Comparison of ENCODE assay signal across 10 cellular contexts in genomic region chr1:221878134-221878533, GRCh38.
A peak's percentile ranks its signal among the peaks of the same experiment; 100 is the strongest.
DNase-seq lines count a peak whose midpoint lies in the region; ATAC-seq and TF ChIP-seq lines count a peak whose summit lies in the region.
"Had no signal": no experiment of that assay in that cellular context is flagged by ENCODE, and none has a peak within 500 bp of the region (broad histone marks: within the 10 kb centered on the region; RNA-seq: fewer than 3 reads in every experiment).

No MANE protein-coding gene starts in this region.

- H3K27me3 Mint-ChIP-seq in activated T-cell treated with anti-CD3 and anti-CD28 coated beads, Interleukin-2, amount 50 U/mL, for 72 hours (ENCODE audit: low read depth): peaks cover 22% of the 10 kb centered on the region
- H3K27me3 Mint-ChIP-seq in stimulated activated naive B cell treated with anti-CD40 and anti-IgM and Interleukin-4, amounts not matched to agents 10 μg/mL and 1 μg/mL and 100 μg/mL, for 72 hours: peaks cover 0 to 3% of the 10 kb centered on the region in 2 donors
- H3K27me3 Mint-ChIP-seq: activated naive CD8-positive, alpha-beta T cell had no signal

- H3K36me3 ChIP-seq in psoas muscle (ENCODE audit: insufficient read depth in 1 of 2, low read depth in 1 of 2) (no peaks in the 10 kb centered on the region), stomach (no peaks in the 10 kb centered on the region)
- H3K36me3 ChIP-seq: left ventricle myocardium inferior had no signal

- no peak overlapping the region for H3K27ac ChIP-seq in psoas muscle
- no peak overlapping the region for H3K27ac ChIP-seq in stomach
- H3K27ac ChIP-seq: left ventricle myocardium inferior had no signal

- intact Hi-C loops in psoas muscle (cut with DNase I) (no loop called here), stomach (cut with DNase I; ENCODE audit: low total_unique reads) (no loop called here)

- TF ChIP-seq CTCF in psoas muscle (IDR thresholded peaks at IDR 0.05): no peak
- TF ChIP-seq CTCF in stomach (IDR thresholded peaks at IDR 0.05): no peak

- no peak for DNase-seq in activated T-cell treated with anti-CD3 and anti-CD28 coated beads, Interleukin-2, amount 50 U/mL, for 72 hours
- no peak for DNase-seq in activated T-cell treated with anti-CD3 and anti-CD28 coated beads, Interleukin-2, amount 50 U/mL, for 1 hour
- DNase-seq in stimulated activated naive B cell treated with anti-CD40 and anti-IgM and Interleukin-4, amounts not matched to agents 10 μg/mL and 1 μg/mL and 100 μg/mL, for 72 hours: no peak
- no peak for DNase-seq in KG1 (lab: John Stamatoyannopoulos, UW)
- no peak for DNase-seq in psoas muscle
- DNase-seq in stomach: no peak
- DNase-seq: left ventricle myocardium inferior had no signal

- ATAC-seq in activated T-cell treated with anti-CD3 and anti-CD28 coated beads, Interleukin-2, amount 50 U/mL, for 72 hours (replicated peaks in 1 of 2): peak; percentile 90 to 92
- ATAC-seq in HG02610 (IDR thresholded peaks at IDR 0.05; ENCODE audit: unreplicated experiment) (peak; percentile 85), HG03571 (IDR thresholded peaks at IDR 0.05; ENCODE audit: unreplicated experiment) (peak; percentile 85), psoas muscle (no peak)
- peak; percentile 79 to 82 for ATAC-seq in stimulated activated naive B cell treated with anti-CD40 and anti-IgM and Interleukin-4, amounts not matched to agents 10 μg/mL and 1 μg/mL and 100 μg/mL, for 72 hours (replicated peaks)

- no peaks in the 10 kb centered on the region for H3K4me1 ChIP-seq in psoas muscle
- H3K4me1 ChIP-seq in stomach: no peaks in the 10 kb centered on the region
- H3K4me1 ChIP-seq: left ventricle myocardium inferior had no signal

- no peak overlapping the region for H3K4me3 ChIP-seq in psoas muscle
- H3K4me3 ChIP-seq in stomach: no peak overlapping the region
- H3K4me3 ChIP-seq: left ventricle myocardium inferior had no signal

- no peak overlapping the region for H3K4me3 Mint-ChIP-seq in activated T-cell treated with anti-CD3 and anti-CD28 coated beads, Interleukin-2, amount 50 U/mL, for 72 hours
- H3K4me3 Mint-ChIP-seq in stimulated activated naive B cell treated with anti-CD40 and anti-IgM and Interleukin-4, amounts not matched to agents 10 μg/mL and 1 μg/mL and 100 μg/mL, for 72 hours: no peak overlapping the region
- H3K4me3 Mint-ChIP-seq: activated naive CD8-positive, alpha-beta T cell had no signal

- H3K27me3 ChIP-seq in psoas muscle (ENCODE audit: insufficient read depth in 3 of 3, low read length in 2 of 3) (no peaks in the 10 kb centered on the region), stomach (no peaks in the 10 kb centered on the region)

- H3K9me3 ChIP-seq in psoas muscle: no peaks in the 10 kb centered on the region
- H3K9me3 ChIP-seq in stomach: no peaks in the 10 kb centered on the region
- H3K9me3 ChIP-seq: left ventricle myocardium inferior had no signal

- H3K36me3 Mint-ChIP-seq in activated T-cell treated with anti-CD3 and anti-CD28 coated beads, Interleukin-2, amount 50 U/mL, for 72 hours (ENCODE audit: insufficient read depth in 2 of 2): no peaks in the 10 kb centered on the region
- no peaks in the 10 kb centered on the region for H3K36me3 Mint-ChIP-seq in stimulated activated naive B cell treated with anti-CD40 and anti-IgM and Interleukin-4, amounts not matched to agents 10 μg/mL and 1 μg/mL and 100 μg/mL, for 72 hours
- H3K36me3 Mint-ChIP-seq: activated naive CD8-positive, alpha-beta T cell had no signal

- H3K4me1 Mint-ChIP-seq in activated T-cell treated with anti-CD3 and anti-CD28 coated beads, Interleukin-2, amount 50 U/mL, for 72 hours (ENCODE audit: low read depth): peaks cover 24% of the 10 kb centered on the region
- peaks cover 38 to 59% of the 10 kb centered on the region in 2 donors for H3K4me1 Mint-ChIP-seq in stimulated activated naive B cell treated with anti-CD40 and anti-IgM and Interleukin-4, amounts not matched to agents 10 μg/mL and 1 μg/mL and 100 μg/mL, for 72 hours

- no peaks in the 10 kb centered on the region for H3K9me3 Mint-ChIP-seq in activated T-cell treated with anti-CD3 and anti-CD28 coated beads, Interleukin-2, amount 50 U/mL, for 72 hours
- H3K9me3 Mint-ChIP-seq in stimulated activated naive B cell treated with anti-CD40 and anti-IgM and Interleukin-4, amounts not matched to agents 10 μg/mL and 1 μg/mL and 100 μg/mL, for 72 hours: no peaks in the 10 kb centered on the region

- no peak for TF ChIP-seq POLR2A in stomach (IDR thresholded peaks at IDR 0.05)

- H3K27ac Mint-ChIP-seq in activated T-cell treated with anti-CD3 and anti-CD28 coated beads, Interleukin-2, amount 50 U/mL, for 72 hours: no peak overlapping the region
- no peak overlapping the region for H3K27ac Mint-ChIP-seq in stimulated activated naive B cell treated with anti-CD40 and anti-IgM and Interleukin-4, amounts not matched to agents 10 μg/mL and 1 μg/mL and 100 μg/mL, for 72 hours
- H3K27ac Mint-ChIP-seq: activated naive CD8-positive, alpha-beta T cell had no signal

- no peak for TF ChIP-seq EP300 in stomach (IDR thresholded peaks at IDR 0.05)

Comparison
In these comparisons a context has a peak if more than half of its experiments do, and no peak if none do; other contexts are left out.
1. ATAC-seq: peak in activated T-cell treated with anti-CD3 and anti-CD28 coated beads, Interleukin-2, amount 50 U/mL, for 72 hours (2 of 2), HG02610 (single experiment), HG03571 (single experiment) and stimulated activated naive B cell treated with anti-CD40 and anti-IgM and Interleukin-4, amounts not matched to agents 10 μg/mL and 1 μg/mL and 100 μg/mL, for 72 hours (2 of 2); none in psoas muscle (0 of 4).